1 cellular context compared by ENCODE assay signal in the genomic region with DNA sequence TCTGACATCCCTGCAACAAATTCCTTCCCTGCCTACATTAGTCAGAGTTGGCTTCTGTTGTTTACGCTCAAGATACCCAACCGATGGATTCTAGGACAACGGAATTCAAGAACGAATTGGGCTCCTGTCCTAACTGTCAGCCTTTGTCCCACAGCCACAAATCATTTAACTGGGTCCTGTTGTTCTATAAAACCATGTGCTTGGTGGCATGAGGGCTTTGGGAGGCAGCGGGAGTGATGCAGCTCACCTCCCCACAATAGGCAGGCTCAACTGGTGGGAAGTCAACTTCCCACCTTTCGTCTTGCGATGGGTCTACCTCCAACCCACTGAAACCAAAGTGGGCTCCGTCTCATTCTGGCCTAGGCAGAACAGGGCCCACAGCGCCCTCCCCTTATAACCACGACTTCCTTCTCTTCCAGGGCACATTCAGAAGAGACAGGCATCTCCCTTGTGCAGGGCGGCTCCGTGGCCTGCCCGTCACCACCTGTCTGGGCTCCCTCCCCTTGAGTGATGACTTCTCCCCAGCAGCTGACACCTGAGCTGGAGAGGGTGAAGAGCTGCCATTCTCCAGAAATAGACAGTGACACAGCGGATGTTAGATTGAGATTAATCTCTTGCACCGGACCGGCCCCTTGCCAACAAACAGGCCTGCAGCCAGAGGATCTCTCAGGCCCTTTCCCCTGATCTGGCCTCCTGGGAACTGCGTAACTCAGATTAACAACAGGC.
TF ChIP-seq lines count a peak whose summit lies in the region.

No MANE protein-coding gene starts in this region.

TF ChIP-seq in H1, 55 proteins besides CTCF, POLR2A, EP300 and RAD21:
- TF ChIP-seq, protein P1, sequence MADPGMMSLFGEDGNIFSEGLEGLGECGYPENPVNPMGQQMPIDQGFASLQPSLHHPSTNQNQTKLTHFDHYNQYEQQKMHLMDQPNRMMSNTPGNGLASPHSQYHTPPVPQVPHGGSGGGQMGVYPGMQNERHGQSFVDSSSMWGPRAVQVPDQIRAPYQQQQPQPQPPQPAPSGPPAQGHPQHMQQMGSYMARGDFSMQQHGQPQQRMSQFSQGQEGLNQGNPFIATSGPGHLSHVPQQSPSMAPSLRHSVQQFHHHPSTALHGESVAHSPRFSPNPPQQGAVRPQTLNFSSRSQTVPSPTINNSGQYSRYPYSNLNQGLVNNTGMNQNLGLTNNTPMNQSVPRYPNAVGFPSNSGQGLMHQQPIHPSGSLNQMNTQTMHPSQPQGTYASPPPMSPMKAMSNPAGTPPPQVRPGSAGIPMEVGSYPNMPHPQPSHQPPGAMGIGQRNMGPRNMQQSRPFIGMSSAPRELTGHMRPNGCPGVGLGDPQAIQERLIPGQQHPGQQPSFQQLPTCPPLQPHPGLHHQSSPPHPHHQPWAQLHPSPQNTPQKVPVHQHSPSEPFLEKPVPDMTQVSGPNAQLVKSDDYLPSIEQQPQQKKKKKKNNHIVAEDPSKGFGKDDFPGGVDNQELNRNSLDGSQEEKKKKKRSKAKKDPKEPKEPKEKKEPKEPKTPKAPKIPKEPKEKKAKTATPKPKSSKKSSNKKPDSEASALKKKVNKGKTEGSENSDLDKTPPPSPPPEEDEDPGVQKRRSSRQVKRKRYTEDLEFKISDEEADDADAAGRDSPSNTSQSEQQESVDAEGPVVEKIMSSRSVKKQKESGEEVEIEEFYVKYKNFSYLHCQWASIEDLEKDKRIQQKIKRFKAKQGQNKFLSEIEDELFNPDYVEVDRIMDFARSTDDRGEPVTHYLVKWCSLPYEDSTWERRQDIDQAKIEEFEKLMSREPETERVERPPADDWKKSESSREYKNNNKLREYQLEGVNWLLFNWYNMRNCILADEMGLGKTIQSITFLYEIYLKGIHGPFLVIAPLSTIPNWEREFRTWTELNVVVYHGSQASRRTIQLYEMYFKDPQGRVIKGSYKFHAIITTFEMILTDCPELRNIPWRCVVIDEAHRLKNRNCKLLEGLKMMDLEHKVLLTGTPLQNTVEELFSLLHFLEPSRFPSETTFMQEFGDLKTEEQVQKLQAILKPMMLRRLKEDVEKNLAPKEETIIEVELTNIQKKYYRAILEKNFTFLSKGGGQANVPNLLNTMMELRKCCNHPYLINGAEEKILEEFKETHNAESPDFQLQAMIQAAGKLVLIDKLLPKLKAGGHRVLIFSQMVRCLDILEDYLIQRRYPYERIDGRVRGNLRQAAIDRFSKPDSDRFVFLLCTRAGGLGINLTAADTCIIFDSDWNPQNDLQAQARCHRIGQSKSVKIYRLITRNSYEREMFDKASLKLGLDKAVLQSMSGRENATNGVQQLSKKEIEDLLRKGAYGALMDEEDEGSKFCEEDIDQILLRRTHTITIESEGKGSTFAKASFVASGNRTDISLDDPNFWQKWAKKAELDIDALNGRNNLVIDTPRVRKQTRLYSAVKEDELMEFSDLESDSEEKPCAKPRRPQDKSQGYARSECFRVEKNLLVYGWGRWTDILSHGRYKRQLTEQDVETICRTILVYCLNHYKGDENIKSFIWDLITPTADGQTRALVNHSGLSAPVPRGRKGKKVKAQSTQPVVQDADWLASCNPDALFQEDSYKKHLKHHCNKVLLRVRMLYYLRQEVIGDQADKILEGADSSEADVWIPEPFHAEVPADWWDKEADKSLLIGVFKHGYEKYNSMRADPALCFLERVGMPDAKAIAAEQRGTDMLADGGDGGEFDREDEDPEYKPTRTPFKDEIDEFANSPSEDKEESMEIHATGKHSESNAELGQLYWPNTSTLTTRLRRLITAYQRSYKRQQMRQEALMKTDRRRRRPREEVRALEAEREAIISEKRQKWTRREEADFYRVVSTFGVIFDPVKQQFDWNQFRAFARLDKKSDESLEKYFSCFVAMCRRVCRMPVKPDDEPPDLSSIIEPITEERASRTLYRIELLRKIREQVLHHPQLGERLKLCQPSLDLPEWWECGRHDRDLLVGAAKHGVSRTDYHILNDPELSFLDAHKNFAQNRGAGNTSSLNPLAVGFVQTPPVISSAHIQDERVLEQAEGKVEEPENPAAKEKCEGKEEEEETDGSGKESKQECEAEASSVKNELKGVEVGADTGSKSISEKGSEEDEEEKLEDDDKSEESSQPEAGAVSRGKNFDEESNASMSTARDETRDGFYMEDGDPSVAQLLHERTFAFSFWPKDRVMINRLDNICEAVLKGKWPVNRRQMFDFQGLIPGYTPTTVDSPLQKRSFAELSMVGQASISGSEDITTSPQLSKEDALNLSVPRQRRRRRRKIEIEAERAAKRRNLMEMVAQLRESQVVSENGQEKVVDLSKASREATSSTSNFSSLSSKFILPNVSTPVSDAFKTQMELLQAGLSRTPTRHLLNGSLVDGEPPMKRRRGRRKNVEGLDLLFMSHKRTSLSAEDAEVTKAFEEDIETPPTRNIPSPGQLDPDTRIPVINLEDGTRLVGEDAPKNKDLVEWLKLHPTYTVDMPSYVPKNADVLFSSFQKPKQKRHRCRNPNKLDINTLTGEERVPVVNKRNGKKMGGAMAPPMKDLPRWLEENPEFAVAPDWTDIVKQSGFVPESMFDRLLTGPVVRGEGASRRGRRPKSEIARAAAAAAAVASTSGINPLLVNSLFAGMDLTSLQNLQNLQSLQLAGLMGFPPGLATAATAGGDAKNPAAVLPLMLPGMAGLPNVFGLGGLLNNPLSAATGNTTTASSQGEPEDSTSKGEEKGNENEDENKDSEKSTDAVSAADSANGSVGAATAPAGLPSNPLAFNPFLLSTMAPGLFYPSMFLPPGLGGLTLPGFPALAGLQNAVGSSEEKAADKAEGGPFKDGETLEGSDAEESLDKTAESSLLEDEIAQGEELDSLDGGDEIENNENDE (IDR thresholded peaks at IDR 0.05; ENCODE audit: insufficient replicate concordance, low read length): no peak
- TF ChIP-seq CBX8 (IDR thresholded peaks at IDR 0.05; ENCODE audit: borderline replicate concordance, low read depth, low read length) (no peak), MAFK (IDR thresholded peaks at IDR 0.05; ENCODE audit: low read depth, low read length) (no peak), EGR1 (IDR thresholded peaks at IDR 0.05; ENCODE audit: borderline replicate concordance, low read depth, low read length) (no peak), RBBP5 (IDR thresholded peaks at IDR 0.05; ENCODE audit: borderline replicate concordance, low read depth, low read length) (no peak), TAF7 (optimal IDR thresholded peaks at IDR 0.05; ENCODE audit: borderline replicate concordance, low read depth, low read length) (no peak), KDM4A (IDR thresholded peaks at IDR 0.05; ENCODE audit: low read depth, low read length, severe bottlenecking) (no peak), SIN3A (conservative IDR thresholded peaks at IDR 0.05 in 1 of 2, IDR thresholded peaks at IDR 0.05 in 1 of 2; ENCODE audit: low read depth in 1 of 2, low read length in 2 of 2) (no peak), POU5F1 (IDR thresholded peaks at IDR 0.05; ENCODE audit: low read depth, low read length) (no peak), NRF1 (IDR thresholded peaks at IDR 0.05; ENCODE audit: low read depth, low read length) (no peak), CEBPB (IDR thresholded peaks at IDR 0.05; ENCODE audit: low read depth, low read length) (no peak)
- TF ChIP-seq, protein P2, sequence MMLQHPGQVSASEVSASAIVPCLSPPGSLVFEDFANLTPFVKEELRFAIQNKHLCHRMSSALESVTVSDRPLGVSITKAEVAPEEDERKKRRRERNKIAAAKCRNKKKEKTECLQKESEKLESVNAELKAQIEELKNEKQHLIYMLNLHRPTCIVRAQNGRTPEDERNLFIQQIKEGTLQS (IDR thresholded peaks at IDR 0.05; ENCODE audit: insufficient read depth, low read depth, low read length): no peak
- TF ChIP-seq, protein P3, sequence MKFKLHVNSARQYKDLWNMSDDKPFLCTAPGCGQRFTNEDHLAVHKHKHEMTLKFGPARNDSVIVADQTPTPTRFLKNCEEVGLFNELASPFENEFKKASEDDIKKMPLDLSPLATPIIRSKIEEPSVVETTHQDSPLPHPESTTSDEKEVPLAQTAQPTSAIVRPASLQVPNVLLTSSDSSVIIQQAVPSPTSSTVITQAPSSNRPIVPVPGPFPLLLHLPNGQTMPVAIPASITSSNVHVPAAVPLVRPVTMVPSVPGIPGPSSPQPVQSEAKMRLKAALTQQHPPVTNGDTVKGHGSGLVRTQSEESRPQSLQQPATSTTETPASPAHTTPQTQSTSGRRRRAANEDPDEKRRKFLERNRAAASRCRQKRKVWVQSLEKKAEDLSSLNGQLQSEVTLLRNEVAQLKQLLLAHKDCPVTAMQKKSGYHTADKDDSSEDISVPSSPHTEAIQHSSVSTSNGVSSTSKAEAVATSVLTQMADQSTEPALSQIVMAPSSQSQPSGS (IDR thresholded peaks at IDR 0.05; ENCODE audit: low read length): no peak
